In the genomic region with DNA sequence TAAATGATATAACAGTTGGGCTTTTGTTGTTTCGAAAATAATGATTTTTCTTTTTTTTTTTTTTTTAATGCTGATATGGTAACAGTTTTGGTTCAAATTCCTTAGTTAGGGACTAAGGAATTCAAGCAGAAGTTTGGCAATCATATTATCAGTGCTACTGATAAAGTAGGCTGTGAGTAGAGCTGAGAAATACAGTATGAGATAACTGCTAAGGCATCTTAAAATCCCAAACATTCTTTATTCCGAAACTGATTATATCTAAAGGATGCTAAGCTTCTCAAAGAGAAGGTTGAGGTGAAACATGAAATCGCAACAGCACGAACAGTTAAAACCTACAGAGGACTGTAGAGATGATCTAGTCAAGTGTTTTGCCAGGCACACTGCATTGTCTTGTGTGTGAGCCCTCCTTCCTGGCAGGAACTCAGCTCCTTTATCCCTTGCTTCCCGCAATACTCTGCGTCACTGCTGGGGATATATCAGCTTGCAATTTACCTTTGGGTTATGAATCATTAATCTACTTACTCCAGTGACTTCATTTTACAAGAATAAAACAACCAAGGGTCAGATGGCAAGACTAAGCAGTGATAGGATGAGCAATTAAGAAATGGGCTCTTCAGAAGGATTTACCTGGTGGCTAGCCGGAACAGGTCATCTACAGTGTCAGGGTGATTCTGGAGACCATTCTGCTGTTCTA, we compare ENCODE assay signal across 26 cellular contexts. TPM values are rescaled to one million over a fixed set of nuclear protein-coding genes. Genes with fewer than 3 reads are reported as not detected.
A peak's percentile ranks its signal among the peaks of the same experiment; 100 is the strongest.
DNase-seq lines count a peak whose midpoint lies in the region; ATAC-seq, FAIRE-seq and TF ChIP-seq lines count a peak whose summit lies in the region.
"Had no signal": no experiment of that assay in that cellular context is flagged by ENCODE, and none has a peak within 500 bp of the region (broad histone marks: within the 10 kb centered on the region; RNA-seq: fewer than 3 reads in every experiment).

No MANE protein-coding gene starts in this region.

- intact Hi-C loops in left colon (cut with DNase I, micrococcal nuclease) (no loop called here), ascending aorta (cut with DNase I) (no loop called here)

- peak overlapping the region in 4 of 6 donors; percentile 26 to 89 (median 65) for H3K27ac Mint-ChIP-seq in naive B cell
- H3K27ac Mint-ChIP-seq: activated B cell treated with CpG ODN at 0.5 μM for 24 hours; activated CD4-positive, alpha-beta memory T cell treated with anti-CD3 and anti-CD28 coated beads, Interleukin-2, amount 10 ng/mL, durations not matched to agents 7 days and 5 days; CD4-positive, alpha-beta T cell had no signal

- H3K36me3 Mint-ChIP-seq in naive B cell, result peaks cover 18 to 47% of the 10 kb centered on the region in 2 donors

- H3K9me3 ChIP-seq in ascending aorta, result no peaks in the 10 kb centered on the region
- H3K9me3 ChIP-seq: tibial artery had no signal

- H3K27me3 Mint-ChIP-seq in naive B cell, result no peaks in the 10 kb centered on the region
- H3K27me3 Mint-ChIP-seq: activated B cell treated with CpG ODN at 0.5 μM for 24 hours; activated CD4-positive, alpha-beta memory T cell treated with anti-CD3 and anti-CD28 coated beads, Interleukin-2, amount 10 ng/mL, durations not matched to agents 7 days and 5 days; CD4-positive, alpha-beta T cell; effector memory CD8-positive, alpha-beta T cell; progenitor cell of endocrine pancreas had no signal

- peaks cover 62 to 85% of the 10 kb centered on the region in 2 donors for H3K36me3 ChIP-seq in ascending aorta

- peaks cover 0 to 3% (median 0%) of the 10 kb centered on the region in 3 donors for H3K4me1 Mint-ChIP-seq in naive B cell
- H3K4me1 Mint-ChIP-seq: activated B cell treated with CpG ODN at 0.5 μM for 24 hours; activated CD4-positive, alpha-beta memory T cell treated with anti-CD3 and anti-CD28 coated beads, Interleukin-2, amount 10 ng/mL, durations not matched to agents 7 days and 5 days; nephron progenitor cell had no signal

- DNase-seq in D341Med (ENCODE audit: low spot score) (peak; percentile 62), RCC 7860 (ENCODE audit: low spot score) (peak; percentile 81), naive B cell (no peak), NCI-H82 treated with DMSO at 0.1 percent for 48 hours (lab: John Stamatoyannopoulos, UW; ENCODE audit: unreplicated experiment) (no peak), NCI-H2171 treated with DMSO at 0.1 percent for 48 hours (lab: John Stamatoyannopoulos, UW) (no peak), left colon (no peak), ascending aorta (ENCODE audit: low spot score in 2 of 2) (no peak)
- DNase-seq: activated B cell treated with CpG ODN at 0.5 μM for 24 hours; activated CD4-positive, alpha-beta memory T cell treated with anti-CD3 and anti-CD28 coated beads, Interleukin-2, amount 10 ng/mL, durations not matched to agents 7 days and 5 days; activated naive CD4-positive, alpha-beta T cell treated with Interleukin-2 at 50 U/mL for 16 hours; activated T-cell treated with anti-CD3 and anti-CD28 coated beads, Interleukin-2, amount 50 U/mL, for 1 hour; anterior cingulate cortex; CD4-positive, alpha-beta T cell; DND-41; effector memory CD8-positive, alpha-beta T cell; foreskin fibroblast; KBM-7; NCI-H1694 treated with DMSO at 0.1 percent for 48 hours; nephron progenitor cell; small intestine; stimulated activated naive CD8-positive, alpha-beta T cell treated with anti-CD3 and anti-CD28 coated beads, Interleukin-15, Interleukin-2, amounts not matched to agents 100 U/mL and 50 U/mL, for 24 hours; tibial artery had no signal

- H3K4me3 Mint-ChIP-seq in naive B cell, result no peak overlapping the region
- H3K4me3 Mint-ChIP-seq: activated B cell treated with CpG ODN at 0.5 μM for 24 hours; activated CD4-positive, alpha-beta memory T cell treated with anti-CD3 and anti-CD28 coated beads, Interleukin-2, amount 10 ng/mL, durations not matched to agents 7 days and 5 days; CD4-positive, alpha-beta T cell; effector memory CD8-positive, alpha-beta T cell; nephron progenitor cell had no signal

- peak; percentile 92 for FAIRE-seq in RCC 7860 (lab: Jason Lieb, UNC)
- FAIRE-seq: H1, small intestine had no signal

- no peak for TF ChIP-seq CTCF in ascending aorta (IDR thresholded peaks at IDR 0.05)

- H3K9me3 Mint-ChIP-seq in naive B cell, result no peaks in the 10 kb centered on the region
- H3K9me3 Mint-ChIP-seq: activated B cell treated with CpG ODN at 0.5 μM for 24 hours; activated CD4-positive, alpha-beta memory T cell treated with anti-CD3 and anti-CD28 coated beads, Interleukin-2, amount 10 ng/mL, durations not matched to agents 7 days and 5 days; CD4-positive, alpha-beta T cell; effector memory CD8-positive, alpha-beta T cell; nephron progenitor cell had no signal

- no peaks in the 10 kb centered on the region for H3K27me3 ChIP-seq in ascending aorta
- H3K27me3 ChIP-seq: tibial artery had no signal

- H3K4me1 ChIP-seq in ascending aorta, result no peaks in the 10 kb centered on the region
- H3K4me1 ChIP-seq: tibial artery had no signal

- H3K4me3 ChIP-seq in ascending aorta, result no peak overlapping the region
- H3K4me3 ChIP-seq: tibial artery had no signal

- ATAC-seq in esophagus mucosa (peak; percentile 94), naive B cell (ENCODE audit: low read depth in 2 of 2) (no peak), left colon (no peak)
- ATAC-seq: effector memory CD8-positive, alpha-beta T cell; Panc1; stimulated activated naive CD8-positive, alpha-beta T cell treated with anti-CD3 and anti-CD28 coated beads, Interleukin-15, Interleukin-2, amounts not matched to agents 100 U/mL and 50 U/mL, for 24 hours had no signal

- H3K27ac ChIP-seq in ascending aorta, result no peak overlapping the region
- H3K27ac ChIP-seq: tibial artery had no signal

RNA-seq across cellular contexts. Expression of gene IRF5, which starts 36.7 kb away (rescaled TPM):
- total RNA-seq in esophagus mucosa (15.7 TPM), left colon (1 to 10 TPM; 6.6 to 8.5 TPM), ascending aorta (not detected)
- polyA plus RNA-seq in naive B cell (ENCODE audit: low read depth in 6 of 6), result 10 to 100 TPM; 54.4 to 78.0 (median 58.5) TPM

Comparison
In these comparisons a context has a peak if more than half of its experiments do, and no peak if none do; other contexts are left out.
1. DNase-seq: peak in D341Med (single experiment) and RCC 7860 (single experiment); none in naive B cell (single experiment), NCI-H82 treated with DMSO at 0.1 percent for 48 hours (single experiment), NCI-H2171 treated with DMSO at 0.1 percent for 48 hours (single experiment), left colon (0 of 2) and ascending aorta (0 of 2).